ENCODE assay signal across 8 cellular contexts in genomic region chr1:86395771-86396502, GRCh38. TPM values are rescaled to one million over a fixed set of nuclear protein-coding genes. Genes with fewer than 3 reads are reported as not detected.
DNase-seq lines count a peak whose midpoint lies in the region; ATAC-seq, FAIRE-seq and TF ChIP-seq lines count a peak whose summit lies in the region.

TSS of gene ODF2L (minus strand) at chr1:86396323. CDS start at chr1:86387027, 9,296 bp downstream.

- FAIRE-seq in astrocyte (lab: Jason Lieb, UNC): peak; percentile 72

- H3K36me3 Mint-ChIP-seq in astrocyte (ENCODE audit: low read depth, unreplicated experiment): peaks cover 7% of the 10 kb centered on the region

- peak within 1 kb of the TSS; percentile 99 for H2AFZ ChIP-seq in astrocyte (ENCODE audit: low read depth, low read length)

- H3K27ac Mint-ChIP-seq in astrocyte (ENCODE audit: unreplicated experiment): peak within 1 kb of the TSS; percentile 75

- peaks cover 51% of the 10 kb centered on the region for H3K79me2 ChIP-seq in astrocyte (ENCODE audit: insufficient read depth, low read length)

- H3K4me3 Mint-ChIP-seq in astrocyte (ENCODE audit: unreplicated experiment): peak within 1 kb of the TSS; percentile 93

- H3K27ac ChIP-seq in astrocyte (ENCODE audit: low read depth, low read length) (peak within 1 kb of the TSS; percentile 92), right cardiac atrium (ENCODE audit: low read length) (peak within 1 kb of the TSS; percentile 75), rectal smooth muscle tissue (ENCODE audit: low read depth, low read length) (peak within 1 kb of the TSS; percentile 66), aorta (ENCODE audit: low read depth in 1 of 2, low read length in 2 of 2) (peak within 1 kb of the TSS in 1 of 2 donors; percentile 37)

- no peaks in the 10 kb centered on the region for H3K27me3 Mint-ChIP-seq in astrocyte (ENCODE audit: low read depth, unreplicated experiment)

- peak; percentile 82 for DNase-seq in NCI-H2029 (lab: John Stamatoyannopoulos, UW)
- peak; percentile 85 for DNase-seq in T-helper 22 cell (ENCODE audit: low read depth)
- peak; percentile 76 for DNase-seq in astrocyte (ENCODE audit: low read depth)
- DNase-seq in right cardiac atrium: peak; percentile 90 to 97 (median 95)
- DNase-seq in aorta: peak; percentile 94 to 96

- intact Hi-C loops in right cardiac atrium (cut with DNase I): no loop called here
- intact Hi-C loops in aorta (cut with DNase I): loop anchor here in 1 of 2 donors (10.0 kb wide), 1 partner anchor 309 kb away; the partner anchor contains the start of gene SH3GLB1

- H3K27me3 ChIP-seq in astrocyte (ENCODE audit: insufficient read depth, low read length) (no peaks in the 10 kb centered on the region), right cardiac atrium (ENCODE audit: control insufficient read depth, insufficient read depth) (no peaks in the 10 kb centered on the region), rectal smooth muscle tissue (ENCODE audit: control insufficient read depth, insufficient read depth, low read length) (no peaks in the 10 kb centered on the region), aorta (ENCODE audit: control insufficient read depth in 1 of 2, insufficient read depth in 2 of 2, low read length in 1 of 2) (no peaks in the 10 kb centered on the region)

- H3K4me1 Mint-ChIP-seq in astrocyte (ENCODE audit: low read depth, unreplicated experiment): peaks cover 13% of the 10 kb centered on the region

- H3K4me3 ChIP-seq in astrocyte (ENCODE audit: insufficient read depth, low read depth, low read length) (peak within 1 kb of the TSS; percentile 94), right cardiac atrium (ENCODE audit: low read length) (peak within 1 kb of the TSS; percentile 72), rectal smooth muscle tissue (ENCODE audit: low read length) (peak within 1 kb of the TSS; percentile 96), aorta (ENCODE audit: low read length in 2 of 2) (peak within 1 kb of the TSS; percentile 81 to 90)

- no peaks in the 10 kb centered on the region for H3K9me3 ChIP-seq in astrocyte (ENCODE audit: insufficient read depth, low read depth, low read length)
- no peaks in the 10 kb centered on the region for H3K9me3 ChIP-seq in right cardiac atrium (ENCODE audit: control insufficient read depth, low read length)
- no peaks in the 10 kb centered on the region for H3K9me3 ChIP-seq in aorta (ENCODE audit: control insufficient read depth, low read length)

- peak within 1 kb of the TSS; percentile 95 for H3K4me2 ChIP-seq in astrocyte (ENCODE audit: low read length)

- peak within 1 kb of the TSS; percentile 94 for H3K9ac ChIP-seq in astrocyte (ENCODE audit: low read length)
- peak within 1 kb of the TSS; percentile 61 for H3K9ac ChIP-seq in rectal smooth muscle tissue (ENCODE audit: low read length)

- H3K9me3 Mint-ChIP-seq in astrocyte (ENCODE audit: unreplicated experiment): no peaks in the 10 kb centered on the region

- ATAC-seq in GM18505 (IDR thresholded peaks at IDR 0.05; ENCODE audit: unreplicated experiment): peak; percentile 100
- ATAC-seq in HG02973 (IDR thresholded peaks at IDR 0.05; ENCODE audit: unreplicated experiment): peak; percentile 100
- peak; percentile 100 for ATAC-seq in right cardiac atrium
- peak; percentile 99 for ATAC-seq in aorta (ENCODE audit: low FRiP score)

- no peaks in the 10 kb centered on the region for H4K20me1 ChIP-seq in astrocyte (ENCODE audit: insufficient read depth, low read length)

- H3K4me1 ChIP-seq in astrocyte (ENCODE audit: insufficient read depth, low read length): peaks cover 12% of the 10 kb centered on the region
- no peaks in the 10 kb centered on the region for H3K4me1 ChIP-seq in right cardiac atrium (ENCODE audit: control insufficient read depth, insufficient read depth, low read length)
- H3K4me1 ChIP-seq in rectal smooth muscle tissue (ENCODE audit: control insufficient read depth, insufficient read depth, low read length): peaks cover 5% of the 10 kb centered on the region
- H3K4me1 ChIP-seq in aorta (ENCODE audit: control insufficient read depth in 1 of 2, insufficient read depth in 2 of 2, low read length in 2 of 2): peaks cover 0 to 2% of the 10 kb centered on the region in 2 donors

- H3K36me3 ChIP-seq in astrocyte (ENCODE audit: insufficient read depth, low read length) (no peaks in the 10 kb centered on the region), rectal smooth muscle tissue (ENCODE audit: control insufficient read depth, insufficient read depth, low read length) (no peaks in the 10 kb centered on the region), aorta (ENCODE audit: control insufficient read depth in 1 of 2, insufficient read depth in 2 of 2, low read length in 1 of 2) (no peaks in the 10 kb centered on the region)

- TF ChIP-seq CTCF in astrocyte (IDR thresholded peaks at IDR 0.05; ENCODE audit: insufficient read depth, low read depth, low read length): no peak

- peak; percentile 36 for TF ChIP-seq POLR2A in GM18505 (IDR thresholded peaks at IDR 0.05; ENCODE audit: borderline replicate concordance, extremely low read depth, insufficient read depth, insufficient read length)

- WGBS in right cardiac atrium: under 1% methylated on average over 55 of the region's 55 CpGs
- 1% methylated on average over 55 of the region's 55 CpGs for WGBS in aorta, 2 donors

RNA-seq across cellular contexts. Expression of gene ODF2L, which starts in this region (rescaled TPM):
- total RNA-seq in astrocyte: 42.8 and 44.7 TPM in 2 replicates
- 10 to 100 TPM in 3 of 4 donors, 1 to 10 TPM in 1; 9.9 to 17.1 (median 12.4) TPM for total RNA-seq in right cardiac atrium
- 12.8 TPM for polyA plus RNA-seq in right cardiac atrium
- total RNA-seq in aorta: 10 to 100 TPM; 39.4 to 73.4 TPM
- 10 to 100 TPM in 1 of 2 donors, 1 to 10 TPM in 1; 2.9 to 18.9 TPM for polyA plus RNA-seq in aorta
